ENCODE assay signal across 9 cellular contexts in genomic region chr11:66467756-66468155, GRCh38. TPM values are rescaled to one million over a fixed set of nuclear protein-coding genes. Genes with fewer than 3 reads are reported as not detected.
A peak's percentile ranks its signal among the peaks of the same experiment; 100 is the strongest.
DNase-seq lines count a peak whose midpoint lies in the region; ATAC-seq, FAIRE-seq and TF ChIP-seq lines count a peak whose summit lies in the region.
"Had no signal": no experiment of that assay in that cellular context is flagged by ENCODE, and none has a peak within 500 bp of the region (broad histone marks: within the 10 kb centered on the region; RNA-seq: fewer than 3 reads in every experiment).

No MANE protein-coding gene starts in this region.

- H3K36me3 ChIP-seq in small intestine (ENCODE audit: control insufficient read depth in 2 of 2, insufficient read depth in 2 of 2, low read length in 2 of 2), result no peaks in the 10 kb centered on the region

- POLR2A ChIA-PET in WTC11 (lab: Charles Lee), result interaction anchor here (3.5 kb wide), 1 partner anchor 12 kb away, joined by 22 read pairs; the partner anchor contains the start of gene DPP3

- WGBS in small intestine, 3 donors, result 23 to 37% (median 31%) methylated on average over 6 of the region's 6 CpGs

- no peaks in the 10 kb centered on the region for H3K9me3 ChIP-seq in small intestine (ENCODE audit: control insufficient read depth, low read depth)

- H3K36me3 Mint-ChIP-seq in WTC11, result peaks cover 7% of the 10 kb centered on the region; the same call in 1 of the 2 replicates

- peaks cover 10% of the 10 kb centered on the region for H3K9me3 Mint-ChIP-seq in WTC11

- H3K4me1 Mint-ChIP-seq in WTC11, result peaks cover 41% of the 10 kb centered on the region

- peak overlapping the region; percentile 61 for H3K4me3 ChIP-seq in Jurkat, Clone E6-1 (ENCODE audit: low read length)
- H3K4me3 ChIP-seq in small intestine (ENCODE audit: low read depth in 1 of 2, low read length in 2 of 2), result no peak overlapping the region

- H3K27me3 ChIP-seq in small intestine (ENCODE audit: control insufficient read depth in 2 of 2, insufficient read depth in 2 of 2, low read length in 2 of 2), result no peaks in the 10 kb centered on the region

- TF ChIP-seq CTCF in WTC11 (IDR thresholded peaks at IDR 0.05) (no peak), GM13976 (IDR thresholded peaks at IDR 0.05; ENCODE audit: borderline replicate concordance, control extremely low read depth, extremely low read depth, insufficient read depth, missing control alignments) (no peak)

- no peaks in the 10 kb centered on the region; the same call in 1 of the 2 replicates for H3K27me3 Mint-ChIP-seq in WTC11 (ENCODE audit: low read depth)

- in situ Hi-C loops in GM13976 (cut with MboI; ENCODE audit: low sequenced_read_pairs, unreplicated experiment), result no loop called here

- no peak overlapping the region for H3K27ac ChIP-seq in small intestine (ENCODE audit: low read depth in 1 of 2, low read length in 1 of 2)

- peak; percentile 16 for DNase-seq in COR-L47 (lab: John Stamatoyannopoulos, UW)
- DNase-seq in Jurkat, Clone E6-1 (ENCODE audit: low read depth, low spot score), result no peak
- DNase-seq in WTC11 (ENCODE audit: low spot score), result no peak
- DNase-seq in left cardiac atrium, result peak; percentile 54
- peak; percentile 72 for DNase-seq in small intestine
- DNase-seq in GM13976 (ENCODE audit: low spot score), result no peak

- no peak overlapping the region for H3K27ac Mint-ChIP-seq in WTC11

- FAIRE-seq in small intestine (lab: Jason Lieb, UNC), result no peak

- H3K4me3 Mint-ChIP-seq in WTC11, result peak overlapping the region; percentile 83

- intact Hi-C loops in left cardiac atrium (cut with DNase I), result no loop called here

- ATAC-seq in WTC11, result no peak
- peak in 1 of 2 donors; percentile 7 for ATAC-seq in left cardiac atrium
- no peak for ATAC-seq in activated CD4-positive, CD25-positive, alpha-beta regulatory T cell treated with anti-CD3 and anti-CD28 coated beads, Interleukin-2, amount 50 U/mL, for 24 hours
- no peak for ATAC-seq in HG02678 (IDR thresholded peaks at IDR 0.05; ENCODE audit: unreplicated experiment)

- CTCF ChIA-PET in WTC11 (lab: Charles Lee), result interaction anchor here (1.8 to 3.5 kb wide), 5 partner anchors 12 to 210 kb away, joined by 5 to 52 read pairs (median 20); partner anchors contain the start of genes DPP3, MRPL11 and RBM4B

- H3K4me1 ChIP-seq in small intestine (ENCODE audit: control insufficient read depth in 2 of 2, insufficient read depth in 1 of 2, low read depth in 1 of 2, low read length in 1 of 2), result no peaks in the 10 kb centered on the region

TF ChIP-seq in WTC11, 78 proteins besides CTCF, POLR2A, EP300 and RAD21:
- TF ChIP-seq ZMAT4 (CRISPR knock-in tag; IDR thresholded peaks at IDR 0.05) (no peak), USF1 (CRISPR knock-in tag; IDR thresholded peaks at IDR 0.05) (no peak), ZNF671 (CRISPR knock-in tag; IDR thresholded peaks at IDR 0.05) (no peak), NFATC4 (CRISPR knock-in tag; IDR thresholded peaks at IDR 0.05) (no peak), MXD4 (CRISPR knock-in tag; IDR thresholded peaks at IDR 0.05; ENCODE audit: borderline replicate concordance) (no peak), ZNF425 (CRISPR knock-in tag; conservative IDR thresholded peaks at IDR 0.05) (no peak), NR2C2 (CRISPR knock-in tag; IDR thresholded peaks at IDR 0.05) (no peak), MLX (CRISPR knock-in tag; IDR thresholded peaks at IDR 0.05) (no peak), FOXK1 (CRISPR knock-in tag; IDR thresholded peaks at IDR 0.05) (no peak), MAX (CRISPR knock-in tag; IDR thresholded peaks at IDR 0.05) (no peak), ZNF232 (CRISPR knock-in tag; IDR thresholded peaks at IDR 0.05) (no peak)

RNA-seq across cellular contexts. Expression of gene PELI3, which starts 1.1 kb away (rescaled TPM):
- polyA plus RNA-seq in Jurkat, Clone E6-1 (2012; ENCODE audit: insufficient read depth, insufficient read length), result 5.3 TPM
- 6.7 to 7.8 TPM (median 6.8 TPM) in 3 replicates for total RNA-seq in WTC11 (2021)
- 10 to 100 TPM in 1 of 2 donors, 1 to 10 TPM in 1; 9.1 to 11.0 TPM for total RNA-seq in left cardiac atrium
- 1 to 10 TPM; 3.1 to 4.7 (median 4.6) TPM for polyA plus RNA-seq in small intestine

RNA-seq across cellular contexts. Expression of gene DPP3, which starts 12.5 kb away (rescaled TPM):
- polyA plus RNA-seq in Jurkat, Clone E6-1 (2012; ENCODE audit: insufficient read depth, insufficient read length), result 119 TPM
- total RNA-seq in WTC11 (2021), result 77.0 to 86.7 TPM (median 83.4 TPM) in 3 replicates
- 10 to 100 TPM; 18.5 TPM for total RNA-seq in left cardiac atrium
- polyA plus RNA-seq in small intestine, result 10 to 100 TPM; 33.2 to 67.7 (median 41.6) TPM

RNA-seq across cellular contexts. Expression of gene MRPL11, which starts 29.1 kb away (rescaled TPM):
- polyA plus RNA-seq in Jurkat, Clone E6-1 (2012; ENCODE audit: insufficient read depth, insufficient read length), result 202 TPM
- 131 to 137 TPM (median 135 TPM) in 3 replicates for total RNA-seq in WTC11 (2021)
- 10 to 100 TPM; 43.1 to 47.0 TPM for total RNA-seq in left cardiac atrium
- 100 to 1,000 TPM in 1 of 3 donors, 10 to 100 TPM in 2; 57.0 to 118 (median 57.6) TPM for polyA plus RNA-seq in small intestine

RNA-seq across cellular contexts. Expression of gene BBS1, which starts 42.7 kb away (rescaled TPM):
- 15.0 TPM for polyA plus RNA-seq in Jurkat, Clone E6-1 (2012; ENCODE audit: insufficient read depth, insufficient read length)
- total RNA-seq in WTC11 (2021) (22.9 to 26.8 TPM (median 24.1 TPM) in 3 replicates), left cardiac atrium (10 to 100 TPM; 18.7 to 18.9 TPM)
- 10 to 100 TPM in 1 of 3 donors, 1 to 10 TPM in 2; 3.8 to 11.6 (median 4.2) TPM for polyA plus RNA-seq in small intestine

RNA-seq across cellular contexts. Expression of gene NPAS4, which starts 46.9 kb away (rescaled TPM):
- 0.47 TPM for polyA plus RNA-seq in Jurkat, Clone E6-1 (2012; ENCODE audit: insufficient read depth, insufficient read length)
- total RNA-seq in WTC11 (2021) (0.27 to 0.79 TPM (median 0.44 TPM) in 3 replicates), left cardiac atrium (under 1 TPM; 0.18 to 0.68 TPM)
- polyA plus RNA-seq in small intestine, result under 1 TPM in 1 of 3 donors, not detected in 2; 0.10 TPM
- total RNA-seq: RPMI7951 had no signal

Comparison
In these comparisons a context has a peak if more than half of its experiments do, and no peak if none do; other contexts are left out.
1. DNase-seq: peak in COR-L47 (single experiment), left cardiac atrium (single experiment) and small intestine (single experiment); none in Jurkat, Clone E6-1 (single experiment), WTC11 (single experiment) and GM13976 (single experiment).